Comparison of ENCODE assay signal across 9 cellular contexts in the genomic region with DNA sequence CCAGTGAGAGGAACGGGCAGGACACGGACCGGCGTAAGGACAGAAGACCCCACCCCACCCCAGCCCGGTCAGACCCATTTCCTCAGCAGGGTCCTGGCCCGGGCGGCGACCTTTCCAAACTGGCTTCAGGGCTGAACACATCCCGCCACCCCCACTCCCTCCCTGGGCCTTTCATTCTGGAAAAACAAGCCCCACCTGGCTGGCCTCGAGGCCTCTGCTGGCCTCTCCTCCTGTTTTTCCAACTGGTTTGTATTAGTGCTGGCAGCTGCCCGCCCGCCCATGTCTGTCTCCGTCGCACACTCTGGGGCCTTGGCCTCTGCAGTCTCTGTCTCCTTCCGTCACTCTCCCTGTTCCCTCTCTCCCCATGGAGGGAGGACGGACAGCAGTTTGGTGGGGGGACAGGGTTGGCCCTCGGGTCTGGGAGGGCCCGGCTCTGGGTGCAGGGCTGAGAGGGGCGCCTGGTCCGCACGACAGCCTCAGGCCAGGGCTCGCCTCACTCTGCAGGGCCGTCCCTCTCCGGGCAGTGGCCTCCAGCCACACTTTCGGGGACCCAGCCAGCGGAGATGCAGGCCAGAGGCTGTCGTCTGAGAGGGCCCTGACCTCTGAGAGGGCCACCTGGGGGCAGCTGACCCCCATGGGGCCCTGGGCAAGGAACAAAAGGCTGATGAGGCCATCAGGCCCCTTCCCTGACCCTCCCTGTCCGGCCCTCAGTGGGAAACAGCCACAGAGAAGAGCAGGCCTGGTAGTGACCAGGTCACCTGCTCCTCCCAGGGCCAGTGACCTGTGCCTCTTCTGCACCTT. TPM values are rescaled to one million over a fixed set of nuclear protein-coding genes. Genes with fewer than 3 reads are reported as not detected.
A peak's percentile ranks its signal among the peaks of the same experiment; 100 is the strongest.
DNase-seq lines count a peak whose midpoint lies in the region; ATAC-seq, FAIRE-seq and TF ChIP-seq lines count a peak whose summit lies in the region.
"Had no signal": no experiment of that assay in that cellular context is flagged by ENCODE, and none has a peak within 500 bp of the region (broad histone marks: within the 10 kb centered on the region; RNA-seq: fewer than 3 reads in every experiment).

No MANE protein-coding gene starts in this region.

- H3K23me2 ChIP-seq in H1 (ENCODE audit: low read depth, low read length) = peaks cover 4% of the 10 kb centered on the region

- no peak overlapping the region for H3K4me2 ChIP-seq in H1 (ENCODE audit: insufficient read depth in 1 of 2, low read depth in 2 of 2, low read length in 2 of 2)

- peaks cover 2 to 24% (median 17%) of the 10 kb centered on the region in 4 experiments for H3K4me1 ChIP-seq in H1 (replicated peaks in 1 of 4; ENCODE audit: control insufficient read depth in 3 of 4, insufficient read depth in 4 of 4, low read length in 3 of 4)
- peaks cover 74% of the 10 kb centered on the region for H3K4me1 ChIP-seq in vagina

- ATAC-seq in Right ventricle myocardium inferior (peak; percentile 21), GM18861 (IDR thresholded peaks at IDR 0.05; ENCODE audit: unreplicated experiment) (no peak)

- no peak overlapping the region for H4K5ac ChIP-seq in H1 (ENCODE audit: insufficient read length, low read depth, low read length)

- peak; percentile 68 for DNase-seq in Right ventricle myocardium inferior (ENCODE audit: missing footprints)
- DNase-seq in cardiac septum (ENCODE audit: low spot score) = no peak
- DNase-seq in H1 (ENCODE audit: low read depth in 1 of 2, low spot score in 2 of 2) = no peak
- peak; percentile 74 for DNase-seq in myocyte (ENCODE audit: low read depth)
- no peak for DNase-seq in vagina (ENCODE audit: extremely low spot score in 2 of 2)
- no peak for DNase-seq in NCI-H526 treated with DMSO at 0.1 percent for 48 hours (lab: John Stamatoyannopoulos, UW)
- no peak for DNase-seq in D721Med (ENCODE audit: insufficient read length, low spot score)
- DNase-seq: AML-193 had no signal

- TF ChIP-seq POLR2A in H1 (IDR thresholded peaks at IDR 0.05; ENCODE audit: control extremely low read depth in 1 of 2, low read depth in 2 of 2, low read length in 2 of 2) = no peak
- TF ChIP-seq POLR2A in vagina (IDR thresholded peaks at IDR 0.05) = no peak

- no peak for TF ChIP-seq EP300 in H1 (IDR thresholded peaks at IDR 0.05; ENCODE audit: borderline replicate concordance in 1 of 2, low read depth in 2 of 2, low read length in 2 of 2)

- H2BK15ac ChIP-seq in H1 (ENCODE audit: low read length) = peak overlapping the region; percentile 46

- no peak overlapping the region for H2BK120ac ChIP-seq in H1 (replicated peaks; ENCODE audit: low read depth, low read length)

- no peaks in the 10 kb centered on the region for H3K79me1 ChIP-seq in H1 (ENCODE audit: low read depth, low read length)

- no peak overlapping the region for H2BK20ac ChIP-seq in H1 (ENCODE audit: low read length)

- no peak overlapping the region; the same call in 1 of the 2 replicates for H4K8ac ChIP-seq in H1 (ENCODE audit: extremely low read depth, insufficient read depth, low read length)

- H3K27ac ChIP-seq in H1 (ENCODE audit: low read depth, low read length) (no peak overlapping the region), vagina (peak overlapping the region; percentile 92)

- 88% methylated on average over 13 of the region's 28 CpGs; no CpG with 5 or more reads in 1 of the 2 experiments for WGBS in H1 (ENCODE audit: extremely low coverage in 1 of 2, insufficient coverage in 1 of 2, insufficient read length in 1 of 2, insufficient replicate concordance in 2 of 2, low coverage in 1 of 2, low lambda C conversion rate in 2 of 2, missing lambda C conversion rate in 1 of 2), 2 experiments

- H3K27me3 ChIP-seq in H1 (replicated peaks in 1 of 4; ENCODE audit: control insufficient read depth in 3 of 4, extremely low read depth in 1 of 4, insufficient read depth in 3 of 4, low read length in 3 of 4) = peaks cover 5 to 7% (median 6%) of the 10 kb centered on the region in 4 experiments
- no peaks in the 10 kb centered on the region for H3K27me3 ChIP-seq in vagina

- H3K56ac ChIP-seq in H1 (replicated peaks; ENCODE audit: insufficient read length, low read depth, low read length) = no peak overlapping the region

- H3K23ac ChIP-seq in H1 (ENCODE audit: insufficient read length) = no peak overlapping the region

- H3K4ac ChIP-seq in H1 (replicated peaks; ENCODE audit: insufficient read length, low read depth, low read length) = no peak overlapping the region

- intact Hi-C loops in Right ventricle myocardium inferior (cut with DNase I) = no loop called here
- intact Hi-C loops in cardiac septum (cut with DNase I) = loop anchor here (5.0 kb wide), 1 partner anchor 72 kb away; no protein-coding TSS in a partner anchor
- intact Hi-C loops in vagina (cut with DNase I) = no loop called here

- H3K36me3 ChIP-seq in H1 (ENCODE audit: control insufficient read depth in 2 of 4, insufficient read depth in 4 of 4, low read length in 3 of 4) (no peaks in the 10 kb centered on the region), vagina (no peaks in the 10 kb centered on the region)

- FAIRE-seq in H1 (lab: Jason Lieb, UNC) = no peak
- no peak for FAIRE-seq in D721Med (lab: Jason Lieb, UNC)

- TF ChIP-seq CTCF in H1 (IDR thresholded peaks at IDR 0.05; ENCODE audit: control extremely low read depth in 1 of 3, insufficient read depth in 1 of 3, low read depth in 1 of 3, low read length in 3 of 3) (no peak), vagina (IDR thresholded peaks at IDR 0.05) (no peak), D721Med (IDR thresholded peaks at IDR 0.05; ENCODE audit: insufficient read depth, missing control alignments) (no peak)

- H3K4me3 ChIP-seq in H1 (ENCODE audit: extremely low read depth in 1 of 4, insufficient read depth in 2 of 4, low read depth in 3 of 4, low read length in 4 of 4) (no peak overlapping the region), vagina (peak overlapping the region in 1 of 2 donors; percentile 14)

- H2BK5ac ChIP-seq in H1 (ENCODE audit: low read depth, low read length) = peak overlapping the region; percentile 78; the same call in 1 of the 2 replicates

- H3K9ac ChIP-seq in H1 (replicated peaks in 1 of 4; ENCODE audit: extremely low read depth in 1 of 4, low read depth in 3 of 4, low read length in 3 of 4) = no peak overlapping the region

- no peak overlapping the region for H2AFZ ChIP-seq in H1 (ENCODE audit: low read length)

- no peak overlapping the region for H4K91ac ChIP-seq in H1 (replicated peaks; ENCODE audit: insufficient read length, low read length)

- H3K79me2 ChIP-seq in H1 (ENCODE audit: control insufficient read depth in 1 of 2, insufficient read depth in 2 of 2, low read length in 2 of 2) = no peaks in the 10 kb centered on the region

- peak overlapping the region; percentile 60; the same call in 1 of the 2 replicates for H3K18ac ChIP-seq in H1 (ENCODE audit: extremely low read depth, low read length)

- CTCF ChIA-PET in H1 (lab: Charles Lee; ENCODE audit: partially characterized antibody) = interaction anchor here (0.7 to 2.9 kb wide), 4 partner anchors 12 to 57 kb away, joined by 3 to 18 read pairs (median 4); no protein-coding TSS in a partner anchor

- peak overlapping the region; percentile 50; the same call in 1 of the 2 replicates for H2BK12ac ChIP-seq in H1 (ENCODE audit: low read depth, low read length)

- no peak for TF ChIP-seq RAD21 in H1 (IDR thresholded peaks at IDR 0.05 in 1 of 2, conservative IDR thresholded peaks at IDR 0.05 in 1 of 2; ENCODE audit: low read depth in 2 of 2, low read length in 2 of 2)

- no peak overlapping the region for H2AK5ac ChIP-seq in H1 (ENCODE audit: low read depth, low read length)

- H3K9me3 ChIP-seq in H1 (ENCODE audit: insufficient read depth in 2 of 2, low read depth in 1 of 2, low read length in 1 of 2) (no peaks in the 10 kb centered on the region), vagina (no peaks in the 10 kb centered on the region)

- H4K20me1 ChIP-seq in H1 (replicated peaks in 1 of 2; ENCODE audit: control insufficient read depth in 1 of 2, insufficient read depth in 2 of 2, low read length in 2 of 2) = no peaks in the 10 kb centered on the region

- H3K14ac ChIP-seq in H1 (ENCODE audit: insufficient read length) = no peak overlapping the region

- POLR2A ChIA-PET in H1 (lab: Charles Lee; ENCODE audit: partially characterized antibody) = interaction anchor here (0.7 to 4.0 kb wide), 5 partner anchors 11 to 30 kb away, joined by 3 to 19 read pairs (median 6); a partner anchor contains a TSS

RNA-seq across cellular contexts. Expression of a gene that starts 1.5 kb away (rescaled TPM):
- 21.8 TPM for total RNA-seq in Right ventricle myocardium inferior
- 30.5 TPM for total RNA-seq in cardiac septum
- 10.0 and 10.5 TPM in 2 replicates for total RNA-seq in H1 (2021; fragmentation: NEBNext Ultra II Directional; extraction: Animal tissue kit (Norgen Biotek cat#: 25700))
- polyA plus RNA-seq in H1 (2011; rRNA removed) = 17.2 and 35.4 TPM in 2 replicates
- polyA plus RNA-seq in H1 (2011; cell fraction: cytosol; rRNA removed) = 21.3 TPM
- 57.8 TPM for polyA plus RNA-seq in H1 (2011; cell fraction: nucleus; rRNA removed)
- 6.4 to 14.9 TPM (median 13.3 TPM) in 4 replicates for polyA plus RNA-seq in H1 (2012, experiment 1 of 2)
- 7.6 TPM for polyA plus RNA-seq in H1 (2012, experiment 2 of 2)
- 12.0 TPM for polyA plus RNA-seq in H1 (2013, experiment 1 of 2)
- polyA plus RNA-seq in H1 (2013, experiment 2 of 2) = 10.6 TPM
- 3.0 and 3.5 TPM in 2 replicates for polyA minus RNA-seq in H1 (2011; rRNA and poly(A)+ RNA removed)
- polyA minus RNA-seq in H1 (2011; cell fraction: cytosol; rRNA and poly(A)+ RNA removed) = 9.2 TPM
- 7.8 TPM for polyA minus RNA-seq in H1 (2011; cell fraction: nucleus; rRNA and poly(A)+ RNA removed)
- total RNA-seq in myocyte = 224 and 252 TPM in 2 replicates
- 360 TPM for polyA plus RNA-seq in myocyte (2012)
- total RNA-seq in vagina = 136 TPM

RNA-seq across cellular contexts. Expression of a gene that starts 10.7 kb away (rescaled TPM):
- total RNA-seq in Right ventricle myocardium inferior = 119 TPM
- total RNA-seq in cardiac septum = 96.2 TPM
- 56.0 and 58.9 TPM in 2 replicates for total RNA-seq in H1 (2021; fragmentation: NEBNext Ultra II Directional; extraction: Animal tissue kit (Norgen Biotek cat#: 25700))
- polyA plus RNA-seq in H1 (2011; rRNA removed) = 39.4 and 59.8 TPM in 2 replicates
- polyA plus RNA-seq in H1 (2011; cell fraction: cytosol; rRNA removed) = 45.1 TPM
- 354 TPM for polyA plus RNA-seq in H1 (2011; cell fraction: nucleus; rRNA removed)
- 29.6 to 56.3 TPM (median 52.4 TPM) in 4 replicates for polyA plus RNA-seq in H1 (2012, experiment 1 of 2)
- polyA plus RNA-seq in H1 (2012, experiment 2 of 2) = 32.5 TPM
- polyA plus RNA-seq in H1 (2013, experiment 1 of 2) = 41.1 TPM
- 37.2 TPM for polyA plus RNA-seq in H1 (2013, experiment 2 of 2)
- polyA minus RNA-seq in H1 (2011; rRNA and poly(A)+ RNA removed) = 16.1 and 16.9 TPM in 2 replicates
- 33.2 TPM for polyA minus RNA-seq in H1 (2011; cell fraction: cytosol; rRNA and poly(A)+ RNA removed)
- polyA minus RNA-seq in H1 (2011; cell fraction: nucleus; rRNA and poly(A)+ RNA removed) = 81.8 TPM
- 121 and 137 TPM in 2 replicates for total RNA-seq in myocyte
- polyA plus RNA-seq in myocyte (2012) = 85.5 TPM
- 72.4 TPM for total RNA-seq in vagina

RNA-seq across cellular contexts. Expression of a gene that starts 15.1 kb away (rescaled TPM):
- total RNA-seq in Right ventricle myocardium inferior (265 TPM), cardiac septum (174 TPM), myocyte (183 and 198 TPM in 2 replicates), vagina (94.5 TPM)
- 194 TPM in 2 replicates for total RNA-seq in H1 (2021; fragmentation: NEBNext Ultra II Directional; extraction: Animal tissue kit (Norgen Biotek cat#: 25700))
- 87.8 and 138 TPM in 2 replicates for polyA plus RNA-seq in H1 (2011; rRNA removed)
- 133 TPM for polyA plus RNA-seq in H1 (2011; cell fraction: cytosol; rRNA removed)
- polyA plus RNA-seq in H1 (2011; cell fraction: nucleus; rRNA removed) = 105 TPM
- polyA plus RNA-seq in H1 (2012, experiment 1 of 2) = 115 to 177 TPM (median 165 TPM) in 4 replicates
- 126 TPM for polyA plus RNA-seq in H1 (2012, experiment 2 of 2)
- 120 TPM for polyA plus RNA-seq in H1 (2013, experiment 1 of 2)
- 113 TPM for polyA plus RNA-seq in H1 (2013, experiment 2 of 2)
- polyA minus RNA-seq in H1 (2011; rRNA and poly(A)+ RNA removed) = 12.5 and 13.3 TPM in 2 replicates
- polyA minus RNA-seq in H1 (2011; cell fraction: cytosol; rRNA and poly(A)+ RNA removed) = 44.8 TPM
- 30.7 TPM for polyA minus RNA-seq in H1 (2011; cell fraction: nucleus; rRNA and poly(A)+ RNA removed)
- 122 TPM for polyA plus RNA-seq in myocyte (2012)

RNA-seq across cellular contexts. Expression of a gene that starts 28.8 kb away (rescaled TPM):
- 0.51 TPM for total RNA-seq in Right ventricle myocardium inferior
- 0.62 TPM for total RNA-seq in cardiac septum
- total RNA-seq in H1 (2021; fragmentation: NEBNext Ultra II Directional; extraction: Animal tissue kit (Norgen Biotek cat#: 25700)) = 0.11 and 0.19 TPM in 2 replicates
- polyA plus RNA-seq in H1 (2011; rRNA removed) = 0.03 and 0.16 TPM in 2 replicates
- polyA plus RNA-seq in H1 (2011; cell fraction: cytosol; rRNA removed) = 0.06 TPM
- polyA plus RNA-seq in H1 (2011; cell fraction: nucleus; rRNA removed) = 0.64 TPM
- polyA plus RNA-seq in H1 (2012, experiment 1 of 2) = 0.12 to 0.22 TPM (median 0.17 TPM) in 4 replicates
- polyA plus RNA-seq in H1 (2012, experiment 2 of 2) = 0.14 TPM
- 0.04 TPM for polyA plus RNA-seq in H1 (2013, experiment 1 of 2)
- polyA plus RNA-seq in H1 (2013, experiment 2 of 2) = 0.02 TPM
- 0.05 TPM in 1 of 2 replicates, not detected in the other for polyA minus RNA-seq in H1 (2011; rRNA and poly(A)+ RNA removed)
- polyA minus RNA-seq in H1 (2011; cell fraction: cytosol; rRNA and poly(A)+ RNA removed) = not detected
- 0.40 TPM for polyA minus RNA-seq in H1 (2011; cell fraction: nucleus; rRNA and poly(A)+ RNA removed)
- 0.10 and 0.13 TPM in 2 replicates for total RNA-seq in myocyte
- polyA plus RNA-seq in myocyte (2012) = 0.32 TPM
- total RNA-seq in vagina = 0.74 TPM

RNA-seq across cellular contexts. Expression of a gene that starts 35.3 kb away (rescaled TPM):
- 119 TPM for total RNA-seq in Right ventricle myocardium inferior
- 50.2 TPM for total RNA-seq in cardiac septum
- total RNA-seq in H1 (2021; fragmentation: NEBNext Ultra II Directional; extraction: Animal tissue kit (Norgen Biotek cat#: 25700)) = 10.6 and 13.3 TPM in 2 replicates
- 8.1 and 13.4 TPM in 2 replicates for polyA plus RNA-seq in H1 (2011; rRNA removed)
- 7.0 TPM for polyA plus RNA-seq in H1 (2011; cell fraction: cytosol; rRNA removed)
- polyA plus RNA-seq in H1 (2011; cell fraction: nucleus; rRNA removed) = 8.0 TPM
- 5.8 to 8.6 TPM (median 8.1 TPM) in 4 replicates for polyA plus RNA-seq in H1 (2012, experiment 1 of 2)
- 9.5 TPM for polyA plus RNA-seq in H1 (2012, experiment 2 of 2)
- 10.1 TPM for polyA plus RNA-seq in H1 (2013, experiment 1 of 2)
- 9.7 TPM for polyA plus RNA-seq in H1 (2013, experiment 2 of 2)
- polyA minus RNA-seq in H1 (2011; rRNA and poly(A)+ RNA removed) = 2.2 and 3.2 TPM in 2 replicates
- 6.8 TPM for polyA minus RNA-seq in H1 (2011; cell fraction: cytosol; rRNA and poly(A)+ RNA removed)
- polyA minus RNA-seq in H1 (2011; cell fraction: nucleus; rRNA and poly(A)+ RNA removed) = 11.6 TPM
- 26.2 and 28.9 TPM in 2 replicates for total RNA-seq in myocyte
- polyA plus RNA-seq in myocyte (2012) = 18.2 TPM
- total RNA-seq in vagina = 20.9 TPM

Comparison
In these comparisons a context has a peak if more than half of its experiments do, and no peak if none do; other contexts are left out.
1. DNase-seq: peak in Right ventricle myocardium inferior (single experiment) and myocyte (single experiment); none in cardiac septum (single experiment), H1 (0 of 2), vagina (0 of 2), NCI-H526 treated with DMSO at 0.1 percent for 48 hours (single experiment) and D721Med (single experiment).